8 cellular contexts compared by ENCODE assay signal in genomic region chr17:68263111-68263681, GRCh38. TPM values are rescaled to one million over a fixed set of nuclear protein-coding genes. Genes with fewer than 3 reads are reported as not detected.
DNase-seq lines count a peak whose midpoint lies in the region; ATAC-seq and TF ChIP-seq lines count a peak whose summit lies in the region.
"Not testable (repeated sequence)": the region's sequence is repeated elsewhere in the genome, so short reads cannot be mapped to it uniquely, and the experiment has no call there.

No MANE protein-coding gene starts in this region.

- H3K9me3 Mint-ChIP-seq in neural progenitor cell, result not testable (repeated sequence)

- H2AFZ ChIP-seq in neural progenitor cell (replicated peaks), result peak overlapping the region; percentile 4

- not testable (repeated sequence) for H3K27ac ChIP-seq in body of pancreas, cardiac muscle cell, neural progenitor cell

- H3K4me1 ChIP-seq in body of pancreas; cardiac muscle cell (ENCODE audit: low read depth); neural progenitor cell: not testable (repeated sequence)

- 11% methylated on average over 9 of the region's 9 CpGs for WGBS in body of pancreas, 2 donors

- peak overlapping the region; percentile 12 for H3K27ac Mint-ChIP-seq in neural progenitor cell

- not testable (repeated sequence) for H3K36me3 Mint-ChIP-seq in neural progenitor cell

- ATAC-seq in HG02759 (IDR thresholded peaks at IDR 0.05; ENCODE audit: unreplicated experiment) (peak; percentile 32), body of pancreas (peak; percentile 84)

- H3F3A ChIP-seq in neural progenitor cell (ENCODE audit: low read depth), result not testable (repeated sequence)

- H3K36me3 ChIP-seq in GM06990 (ENCODE audit: control insufficient read depth, insufficient read depth, low read length); body of pancreas (replicated peaks in 1 of 2; ENCODE audit: insufficient read depth in 1 of 2, low read depth in 2 of 2); cardiac muscle cell; neural progenitor cell: not testable (repeated sequence)

- H3K4me2 ChIP-seq in neural progenitor cell, result not testable (repeated sequence)

- H3K4me1 Mint-ChIP-seq in neural progenitor cell, result peaks cover 23% of the 10 kb centered on the region

- not testable (repeated sequence) for TF ChIP-seq POLR2A in body of pancreas (IDR thresholded peaks at IDR 0.05)

- intact Hi-C loops in body of pancreas (cut with DNase I), result loop anchor here (10.0 kb wide), 2 partner anchors 132 to 202 kb away; no protein-coding TSS in a partner anchor

- not testable (repeated sequence) for H3K4me3 Mint-ChIP-seq in neural progenitor cell

- not testable (repeated sequence) for H3K79me2 ChIP-seq in neural progenitor cell (ENCODE audit: low read depth)

- H3K9me3 ChIP-seq in body of pancreas; cardiac muscle cell (ENCODE audit: low read depth); neural progenitor cell (ENCODE audit: low read depth): not testable (repeated sequence)

- TF ChIP-seq CTCF in GM06990 (IDR thresholded peaks at IDR 0.05; ENCODE audit: insufficient read depth, low read length, poor library complexity, severe bottlenecking) (peak; percentile 47), body of pancreas (IDR thresholded peaks at IDR 0.05) (peak in 6 of 7 experiments; percentile 21 to 80 (median 46)), cardiac muscle cell (IDR thresholded peaks at IDR 0.05; ENCODE audit: low read depth, low read length) (peak; percentile 52), neural progenitor cell (IDR thresholded peaks at IDR 0.05) (peak; percentile 63)

- not testable (repeated sequence) for H3K4me3 ChIP-seq in GM06990 (replicated peaks; ENCODE audit: low read depth, low read length); body of pancreas; cardiac muscle cell; neural progenitor cell

- not testable (repeated sequence) for H4K20me1 ChIP-seq in neural progenitor cell (ENCODE audit: low read depth)

- DNase-seq in A172 (ENCODE audit: low spot score) (peak; percentile 38), NCI-H1436 (lab: John Stamatoyannopoulos, UW) (peak; percentile 22), SIG-M5 treated with dmso at 0.1 percent for 504 hours (lab: John Stamatoyannopoulos, UW; ENCODE audit: unreplicated experiment) (peak; percentile 55), body of pancreas (peak in 2 of 4 donors; percentile 34 to 69), cardiac muscle cell (ENCODE audit: low read depth in 1 of 2, low spot score in 1 of 2) (peak; percentile 47 to 75), neural progenitor cell (ENCODE audit: low spot score) (peak; percentile 42)
- DNase-seq in GM06990 (ENCODE audit: extremely low read depth, insufficient read length), result not testable (repeated sequence)

- H3K9ac ChIP-seq in neural progenitor cell, result not testable (repeated sequence)

- not testable (repeated sequence) for H3K27me3 Mint-ChIP-seq in neural progenitor cell (ENCODE audit: insufficient read depth, low read depth)

- not testable (repeated sequence) for H3K27me3 ChIP-seq in GM06990 (replicated peaks; ENCODE audit: control insufficient read depth, insufficient read depth, low read length); body of pancreas; cardiac muscle cell; neural progenitor cell

RNA-seq across cellular contexts. Expression of gene AMZ2, which starts 15.4 kb away (rescaled TPM):
- total RNA-seq in A172 (2014; rRNA removed; shearing (Covaris generic)), result 165 and 202 TPM in 2 replicates
- total RNA-seq in body of pancreas (10 to 100 TPM; 23.3 to 28.3 TPM), cardiac muscle cell (63.1 and 69.2 TPM in 2 replicates), neural progenitor cell (ENCODE audit: low replicate concordance) (99.0 and 150 TPM in 2 replicates)
- 122 and 153 TPM in 2 replicates for polyA plus RNA-seq in cardiac muscle cell

RNA-seq across cellular contexts. Expression of gene SLC16A6, which starts 27.7 kb away (rescaled TPM):
- 0.48 and 5.3 TPM in 2 replicates for total RNA-seq in A172 (2014; rRNA removed; shearing (Covaris generic))
- total RNA-seq in body of pancreas, result under 1 TPM in 1 of 2 donors, not detected in 1; under 0.01 TPM
- total RNA-seq in cardiac muscle cell, result 0.15 and 0.35 TPM in 2 replicates
- polyA plus RNA-seq in cardiac muscle cell, result 0.09 TPM in 1 of 2 replicates, not detected in the other
- 0.09 and 0.19 TPM in 2 replicates for total RNA-seq in neural progenitor cell (ENCODE audit: low replicate concordance)

RNA-seq across cellular contexts. Expression of gene ARSG, which starts 28.1 kb away (rescaled TPM):
- 0.77 and 5.6 TPM in 2 replicates for total RNA-seq in A172 (2014; rRNA removed; shearing (Covaris generic))
- total RNA-seq in body of pancreas (1 to 10 TPM in 1 of 2 donors, under 1 TPM in 1; 0.52 to 1.6 TPM), cardiac muscle cell (10.3 and 15.4 TPM in 2 replicates), neural progenitor cell (ENCODE audit: low replicate concordance) (19.5 and 20.0 TPM in 2 replicates)
- 5.6 and 9.9 TPM in 2 replicates for polyA plus RNA-seq in cardiac muscle cell
